In the genomic region with DNA sequence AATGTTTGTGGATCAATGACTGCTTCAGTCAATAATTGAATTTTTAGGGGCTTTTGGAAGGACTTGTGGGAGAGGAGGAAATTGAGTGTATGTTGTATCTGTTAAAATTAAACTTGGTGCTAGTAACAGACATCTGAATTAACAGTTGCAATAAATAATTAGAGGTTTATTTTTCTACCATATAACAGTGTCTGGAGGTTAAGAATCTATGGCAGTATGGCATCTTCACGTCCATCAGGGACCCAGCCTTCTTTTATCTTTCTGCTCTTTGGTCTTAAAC, we compare ENCODE assay signal across 1 cellular context.
TF ChIP-seq lines count a peak whose summit lies in the region.

No MANE protein-coding gene starts in this region.

TF ChIP-seq in HepG2, 621 proteins besides CTCF, POLR2A, EP300 and RAD21:
- TF ChIP-seq, protein P1, sequence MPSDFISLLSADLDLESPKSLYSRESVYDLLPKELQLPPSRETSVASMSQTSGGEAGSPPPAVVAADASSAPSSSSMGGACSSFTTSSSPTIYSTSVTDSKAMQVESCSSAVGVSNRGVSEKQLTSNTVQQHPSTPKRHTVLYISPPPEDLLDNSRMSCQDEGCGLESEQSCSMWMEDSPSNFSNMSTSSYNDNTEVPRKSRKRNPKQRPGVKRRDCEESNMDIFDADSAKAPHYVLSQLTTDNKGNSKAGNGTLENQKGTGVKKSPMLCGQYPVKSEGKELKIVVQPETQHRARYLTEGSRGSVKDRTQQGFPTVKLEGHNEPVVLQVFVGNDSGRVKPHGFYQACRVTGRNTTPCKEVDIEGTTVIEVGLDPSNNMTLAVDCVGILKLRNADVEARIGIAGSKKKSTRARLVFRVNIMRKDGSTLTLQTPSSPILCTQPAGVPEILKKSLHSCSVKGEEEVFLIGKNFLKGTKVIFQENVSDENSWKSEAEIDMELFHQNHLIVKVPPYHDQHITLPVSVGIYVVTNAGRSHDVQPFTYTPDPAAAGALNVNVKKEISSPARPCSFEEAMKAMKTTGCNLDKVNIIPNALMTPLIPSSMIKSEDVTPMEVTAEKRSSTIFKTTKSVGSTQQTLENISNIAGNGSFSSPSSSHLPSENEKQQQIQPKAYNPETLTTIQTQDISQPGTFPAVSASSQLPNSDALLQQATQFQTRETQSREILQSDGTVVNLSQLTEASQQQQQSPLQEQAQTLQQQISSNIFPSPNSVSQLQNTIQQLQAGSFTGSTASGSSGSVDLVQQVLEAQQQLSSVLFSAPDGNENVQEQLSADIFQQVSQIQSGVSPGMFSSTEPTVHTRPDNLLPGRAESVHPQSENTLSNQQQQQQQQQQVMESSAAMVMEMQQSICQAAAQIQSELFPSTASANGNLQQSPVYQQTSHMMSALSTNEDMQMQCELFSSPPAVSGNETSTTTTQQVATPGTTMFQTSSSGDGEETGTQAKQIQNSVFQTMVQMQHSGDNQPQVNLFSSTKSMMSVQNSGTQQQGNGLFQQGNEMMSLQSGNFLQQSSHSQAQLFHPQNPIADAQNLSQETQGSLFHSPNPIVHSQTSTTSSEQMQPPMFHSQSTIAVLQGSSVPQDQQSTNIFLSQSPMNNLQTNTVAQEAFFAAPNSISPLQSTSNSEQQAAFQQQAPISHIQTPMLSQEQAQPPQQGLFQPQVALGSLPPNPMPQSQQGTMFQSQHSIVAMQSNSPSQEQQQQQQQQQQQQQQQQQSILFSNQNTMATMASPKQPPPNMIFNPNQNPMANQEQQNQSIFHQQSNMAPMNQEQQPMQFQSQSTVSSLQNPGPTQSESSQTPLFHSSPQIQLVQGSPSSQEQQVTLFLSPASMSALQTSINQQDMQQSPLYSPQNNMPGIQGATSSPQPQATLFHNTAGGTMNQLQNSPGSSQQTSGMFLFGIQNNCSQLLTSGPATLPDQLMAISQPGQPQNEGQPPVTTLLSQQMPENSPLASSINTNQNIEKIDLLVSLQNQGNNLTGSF (CRISPR knock-in tag; IDR thresholded peaks at IDR 0.05), result no peak
- TF ChIP-seq, protein P2, sequence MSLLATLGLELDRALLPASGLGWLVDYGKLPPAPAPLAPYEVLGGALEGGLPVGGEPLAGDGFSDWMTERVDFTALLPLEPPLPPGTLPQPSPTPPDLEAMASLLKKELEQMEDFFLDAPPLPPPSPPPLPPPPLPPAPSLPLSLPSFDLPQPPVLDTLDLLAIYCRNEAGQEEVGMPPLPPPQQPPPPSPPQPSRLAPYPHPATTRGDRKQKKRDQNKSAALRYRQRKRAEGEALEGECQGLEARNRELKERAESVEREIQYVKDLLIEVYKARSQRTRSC (CRISPR knock-in tag; IDR thresholded peaks at IDR 0.05; ENCODE audit: low read depth), result no peak
- TF ChIP-seq, protein P3, sequence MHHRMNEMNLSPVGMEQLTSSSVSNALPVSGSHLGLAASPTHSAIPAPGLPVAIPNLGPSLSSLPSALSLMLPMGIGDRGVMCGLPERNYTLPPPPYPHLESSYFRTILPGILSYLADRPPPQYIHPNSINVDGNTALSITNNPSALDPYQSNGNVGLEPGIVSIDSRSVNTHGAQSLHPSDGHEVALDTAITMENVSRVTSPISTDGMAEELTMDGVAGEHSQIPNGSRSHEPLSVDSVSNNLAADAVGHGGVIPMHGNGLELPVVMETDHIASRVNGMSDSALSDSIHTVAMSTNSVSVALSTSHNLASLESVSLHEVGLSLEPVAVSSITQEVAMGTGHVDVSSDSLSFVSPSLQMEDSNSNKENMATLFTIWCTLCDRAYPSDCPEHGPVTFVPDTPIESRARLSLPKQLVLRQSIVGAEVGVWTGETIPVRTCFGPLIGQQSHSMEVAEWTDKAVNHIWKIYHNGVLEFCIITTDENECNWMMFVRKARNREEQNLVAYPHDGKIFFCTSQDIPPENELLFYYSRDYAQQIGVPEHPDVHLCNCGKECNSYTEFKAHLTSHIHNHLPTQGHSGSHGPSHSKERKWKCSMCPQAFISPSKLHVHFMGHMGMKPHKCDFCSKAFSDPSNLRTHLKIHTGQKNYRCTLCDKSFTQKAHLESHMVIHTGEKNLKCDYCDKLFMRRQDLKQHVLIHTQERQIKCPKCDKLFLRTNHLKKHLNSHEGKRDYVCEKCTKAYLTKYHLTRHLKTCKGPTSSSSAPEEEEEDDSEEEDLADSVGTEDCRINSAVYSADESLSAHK (CRISPR knock-in tag; IDR thresholded peaks at IDR 0.05; ENCODE audit: borderline replicate concordance), result no peak
- TF ChIP-seq ZBTB7B (CRISPR knock-in tag; IDR thresholded peaks at IDR 0.05), result no peak
- TF ChIP-seq, protein P4, sequence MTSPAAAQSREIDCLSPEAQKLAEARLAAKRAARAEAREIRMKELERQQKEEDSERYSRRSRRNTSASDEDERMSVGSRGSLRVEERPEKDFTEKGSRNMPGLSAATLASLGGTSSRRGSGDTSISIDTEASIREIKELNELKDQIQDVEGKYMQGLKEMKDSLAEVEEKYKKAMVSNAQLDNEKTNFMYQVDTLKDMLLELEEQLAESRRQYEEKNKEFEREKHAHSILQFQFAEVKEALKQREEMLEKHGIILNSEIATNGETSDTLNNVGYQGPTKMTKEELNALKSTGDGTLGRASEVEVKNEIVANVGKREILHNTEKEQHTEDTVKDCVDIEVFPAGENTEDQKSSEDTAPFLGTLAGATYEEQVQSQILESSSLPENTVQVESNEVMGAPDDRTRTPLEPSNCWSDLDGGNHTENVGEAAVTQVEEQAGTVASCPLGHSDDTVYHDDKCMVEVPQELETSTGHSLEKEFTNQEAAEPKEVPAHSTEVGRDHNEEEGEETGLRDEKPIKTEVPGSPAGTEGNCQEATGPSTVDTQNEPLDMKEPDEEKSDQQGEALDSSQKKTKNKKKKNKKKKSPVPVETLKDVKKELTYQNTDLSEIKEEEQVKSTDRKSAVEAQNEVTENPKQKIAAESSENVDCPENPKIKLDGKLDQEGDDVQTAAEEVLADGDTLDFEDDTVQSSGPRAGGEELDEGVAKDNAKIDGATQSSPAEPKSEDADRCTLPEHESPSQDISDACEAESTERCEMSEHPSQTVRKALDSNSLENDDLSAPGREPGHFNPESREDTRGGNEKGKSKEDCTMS (CRISPR knock-in tag; conservative IDR thresholded peaks at IDR 0.05), result no peak
- no peak for TF ChIP-seq ZNF644 (CRISPR knock-in tag; IDR thresholded peaks at IDR 0.05; ENCODE audit: low read depth)
- TF ChIP-seq, protein P5, sequence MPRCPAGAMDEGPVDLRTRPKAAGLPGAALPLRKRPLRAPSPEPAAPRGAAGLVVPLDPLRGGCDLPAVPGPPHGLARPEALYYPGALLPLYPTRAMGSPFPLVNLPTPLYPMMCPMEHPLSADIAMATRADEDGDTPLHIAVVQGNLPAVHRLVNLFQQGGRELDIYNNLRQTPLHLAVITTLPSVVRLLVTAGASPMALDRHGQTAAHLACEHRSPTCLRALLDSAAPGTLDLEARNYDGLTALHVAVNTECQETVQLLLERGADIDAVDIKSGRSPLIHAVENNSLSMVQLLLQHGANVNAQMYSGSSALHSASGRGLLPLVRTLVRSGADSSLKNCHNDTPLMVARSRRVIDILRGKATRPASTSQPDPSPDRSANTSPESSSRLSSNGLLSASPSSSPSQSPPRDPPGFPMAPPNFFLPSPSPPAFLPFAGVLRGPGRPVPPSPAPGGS (CRISPR knock-in tag; IDR thresholded peaks at IDR 0.05), result no peak
TF ChIP-seq in HepG2: peak in this region for 0.
